12 cellular contexts compared by ENCODE assay signal in the genomic region with DNA sequence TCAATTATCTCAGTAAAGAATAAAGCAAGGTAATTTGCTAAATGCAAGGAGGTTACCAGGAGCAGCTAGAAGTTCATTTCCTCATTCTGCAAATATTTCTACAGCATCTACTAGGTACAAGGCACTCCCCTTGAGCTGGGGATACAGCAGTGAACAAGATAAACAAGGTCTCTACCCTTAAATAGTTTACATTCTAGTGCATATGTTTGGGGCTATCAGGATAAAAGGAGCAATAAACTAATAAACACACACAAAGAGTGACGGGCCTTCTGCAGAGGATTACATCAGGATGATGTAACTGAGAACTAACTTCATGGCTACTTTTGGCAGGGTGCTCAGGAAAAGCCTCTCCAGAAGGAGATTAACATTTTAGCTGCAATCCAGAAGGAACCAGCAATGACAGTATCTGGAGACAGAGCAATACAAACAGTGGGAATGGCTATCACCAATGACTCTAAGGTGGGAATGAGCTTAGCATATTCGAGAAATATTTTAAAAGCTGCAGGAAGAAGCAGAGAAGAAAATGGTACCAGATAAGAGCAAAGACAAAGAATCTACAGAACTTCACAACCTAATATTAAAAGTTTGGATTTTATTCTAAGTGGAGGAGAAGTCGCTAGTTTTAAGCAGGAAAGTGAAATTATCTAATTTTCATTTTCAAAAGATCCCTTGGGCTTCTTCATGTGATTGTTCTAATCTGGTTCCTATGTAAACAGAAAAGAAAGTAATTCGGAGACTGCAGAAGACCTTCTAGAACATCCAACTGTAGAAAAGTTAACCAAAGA. TPM values are rescaled to one million over a fixed set of nuclear protein-coding genes. Genes with fewer than 3 reads are reported as not detected.
DNase-seq lines count a peak whose midpoint lies in the region; TF ChIP-seq lines count a peak whose summit lies in the region.
"Had no signal": no experiment of that assay in that cellular context is flagged by ENCODE, and none has a peak within 500 bp of the region (broad histone marks: within the 10 kb centered on the region; RNA-seq: fewer than 3 reads in every experiment).

No MANE protein-coding gene starts in this region.

- WGBS in mesodermal cell (ENCODE audit: insufficient coverage in 2 of 2), 2 experiments: 0 to 100% methylated on average over 1 of the region's 4 CpGs

- H3K4me3 ChIP-seq in cardiac fibroblast (replicated peaks in 1 of 2; ENCODE audit: low read depth in 2 of 2, low read length in 2 of 2): no peak overlapping the region
- no peak overlapping the region for H3K4me3 ChIP-seq in mesodermal cell (ENCODE audit: extremely low read depth, insufficient read depth, low read length, poor library complexity, severe bottlenecking)
- no peak overlapping the region for H3K4me3 ChIP-seq in BE2C (ENCODE audit: low read depth, low read length)
- H3K4me3 ChIP-seq: adrenal gland, transverse colon had no signal

- POLR2A ChIA-PET in HEK293T (lab: Yijun Ruan, JAX): interaction anchor here (0.9 to 3.2 kb wide), 3 partner anchors 21 to 26 kb away, joined by 3 to 20 read pairs (median 5); a partner anchor contains a TSS

- no peak for TF ChIP-seq CTCF in AG09319 (IDR thresholded peaks at IDR 0.05; ENCODE audit: low read depth, low read length)
- TF ChIP-seq CTCF in cardiac fibroblast (IDR thresholded peaks at IDR 0.05; ENCODE audit: low read depth, low read length): no peak
- TF ChIP-seq CTCF in BE2C (IDR thresholded peaks at IDR 0.05; ENCODE audit: low read depth, low read length): no peak

- H3K27me3 ChIP-seq in BE2C: no peaks in the 10 kb centered on the region
- H3K27me3 ChIP-seq: adrenal gland, transverse colon had no signal

- peak overlapping the region; percentile 37 for H3K27ac ChIP-seq in mesodermal cell (ENCODE audit: low read depth, low read length, severe bottlenecking)
- H3K27ac ChIP-seq: adrenal gland, transverse colon had no signal

- no peaks in the 10 kb centered on the region for H3K9me3 ChIP-seq in mesodermal cell (ENCODE audit: control insufficient read depth, low read length)
- no peaks in the 10 kb centered on the region for H3K9me3 ChIP-seq in BE2C
- H3K9me3 ChIP-seq: adrenal gland, transverse colon had no signal

- CTCF ChIA-PET in HEK293T (lab: Yijun Ruan, JAX): interaction anchor here (0.5 to 1.6 kb wide), 5 partner anchors 9 to 26 kb away, joined by 3 to 9 read pairs (median 4); a partner anchor contains a TSS

- H3K4me1 ChIP-seq in mesodermal cell (ENCODE audit: control insufficient read depth, insufficient read depth, low read length, poor library complexity, severe bottlenecking) (peaks cover 22% of the 10 kb centered on the region), BE2C (no peaks in the 10 kb centered on the region)

- H3K36me3 ChIP-seq in mesodermal cell (ENCODE audit: control insufficient read depth, insufficient read depth, low read length): peaks cover 34% of the 10 kb centered on the region
- H3K36me3 ChIP-seq in BE2C: peaks cover 3% of the 10 kb centered on the region; the same call in 1 of the 2 replicates
- H3K36me3 ChIP-seq: transverse colon had no signal

- DNase-seq in AG09319 (ENCODE audit: extremely low read depth, low read depth): peak; percentile 47
- DNase-seq in HEK293T (ENCODE audit: extremely low spot score): no peak
- DNase-seq in cardiac fibroblast (ENCODE audit: low read depth in 2 of 2): peak; percentile 74 to 81
- no peak for DNase-seq in NCI-H446 (lab: John Stamatoyannopoulos, UW)
- no peak for DNase-seq in NCI-H2171 treated with DMSO at 0.1 percent for 48 hours (lab: John Stamatoyannopoulos, UW)
- DNase-seq in BE2C: no peak
- no peak for DNase-seq in middle frontal gyrus (ENCODE audit: extremely low spot score, low spot score)
- DNase-seq: activated CD4-positive, CD25-positive, alpha-beta regulatory T cell; adrenal gland; foreskin melanocyte; transverse colon had no signal

TF ChIP-seq in HEK293T, 16 proteins besides CTCF, POLR2A, EP300 and RAD21:
- TF ChIP-seq, protein P1, sequence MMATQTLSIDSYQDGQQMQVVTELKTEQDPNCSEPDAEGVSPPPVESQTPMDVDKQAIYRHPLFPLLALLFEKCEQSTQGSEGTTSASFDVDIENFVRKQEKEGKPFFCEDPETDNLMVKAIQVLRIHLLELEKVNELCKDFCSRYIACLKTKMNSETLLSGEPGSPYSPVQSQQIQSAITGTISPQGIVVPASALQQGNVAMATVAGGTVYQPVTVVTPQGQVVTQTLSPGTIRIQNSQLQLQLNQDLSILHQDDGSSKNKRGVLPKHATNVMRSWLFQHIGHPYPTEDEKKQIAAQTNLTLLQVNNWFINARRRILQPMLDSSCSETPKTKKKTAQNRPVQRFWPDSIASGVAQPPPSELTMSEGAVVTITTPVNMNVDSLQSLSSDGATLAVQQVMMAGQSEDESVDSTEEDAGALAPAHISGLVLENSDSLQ (IDR thresholded peaks at IDR 0.05): peak; percentile 69; the same call in 1 of the 2 replicates
- no peak for TF ChIP-seq ARNT (IDR thresholded peaks at IDR 0.05)

RNA-seq across cellular contexts. Expression of a gene that starts 25.8 kb away (rescaled TPM):
- 27.2 TPM for polyA plus RNA-seq in mesodermal cell (2013, experiment 1 of 2)
- polyA plus RNA-seq in mesodermal cell (2013, experiment 2 of 2): 29.2 TPM
- 16.3 TPM for polyA plus RNA-seq in BE2C (2012; ENCODE audit: insufficient read depth, insufficient read length, low read depth)

Comparison
In these comparisons a context has a peak if more than half of its experiments do, and no peak if none do; other contexts are left out.
1. DNase-seq: peak in AG09319 (single experiment) and cardiac fibroblast (2 of 2); none in HEK293T (single experiment), NCI-H446 (0 of 2), NCI-H2171 treated with DMSO at 0.1 percent for 48 hours (single experiment), BE2C (single experiment) and middle frontal gyrus (single experiment).